8 cellular contexts compared by ENCODE assay signal in genomic region chr5:173017087-173017486, GRCh38. TPM values are rescaled to one million over a fixed set of nuclear protein-coding genes. Genes with fewer than 3 reads are reported as not detected.
DNase-seq lines count a peak whose midpoint lies in the region; ATAC-seq and TF ChIP-seq lines count a peak whose summit lies in the region.
"Not testable (repeated sequence)": the region's sequence is repeated elsewhere in the genome, so short reads cannot be mapped to it uniquely, and the experiment has no call there.

No MANE protein-coding gene starts in this region.

- H3K4me1 ChIP-seq in CD8-positive, alpha-beta T cell (ENCODE audit: insufficient read depth, low read length) = not testable (repeated sequence)
- H3K4me1 ChIP-seq in right cardiac atrium (ENCODE audit: control insufficient read depth, insufficient read depth, low read length) (peaks cover 12% of the 10 kb centered on the region), muscle layer of colon (ENCODE audit: insufficient read depth, low read length) (peaks cover 36% of the 10 kb centered on the region), gastrocnemius medialis (peaks cover 36 to 47% of the 10 kb centered on the region in 2 donors), thyroid gland (peaks cover 66 to 77% of the 10 kb centered on the region in 2 donors)

- intact Hi-C loops in CD8-positive, alpha-beta T cell (cut with DNase I, micrococcal nuclease); right cardiac atrium (cut with DNase I); gastrocnemius medialis (cut with DNase I; ENCODE audit: low total_unique reads): not testable (repeated sequence)
- intact Hi-C loops in thyroid gland (cut with DNase I) = loop anchor here (10.0 kb wide), 1 partner anchor 128 kb away; the partner anchor contains the start of gene BNIP1

- ATAC-seq in CD8-positive, alpha-beta T cell; T-cell (replicated peaks in 1 of 4); activated naive CD4-positive, alpha-beta T cell treated with anti-CD3 and anti-CD28 coated beads, Interleukin-2, amount 50 U/mL, for 72 hours; right cardiac atrium; gastrocnemius medialis: not testable (repeated sequence)

- not testable (repeated sequence) for H3K27me3 Mint-ChIP-seq in CD8-positive, alpha-beta T cell (ENCODE audit: low read depth); T-cell

- peak overlapping the region; percentile 76 for H3K27ac Mint-ChIP-seq in CD8-positive, alpha-beta T cell
- H3K27ac Mint-ChIP-seq in T-cell = peak overlapping the region; percentile 70 to 83
- peak overlapping the region; percentile 58 to 65 for H3K27ac Mint-ChIP-seq in activated naive CD4-positive, alpha-beta T cell treated with anti-CD3 and anti-CD28 coated beads, Interleukin-2, amount 50 U/mL, for 72 hours

- H3K36me3 Mint-ChIP-seq in CD8-positive, alpha-beta T cell = peaks cover 44% of the 10 kb centered on the region
- H3K36me3 Mint-ChIP-seq in T-cell = peaks cover 26% of the 10 kb centered on the region
- H3K36me3 Mint-ChIP-seq in activated naive CD4-positive, alpha-beta T cell treated with anti-CD3 and anti-CD28 coated beads, Interleukin-2, amount 50 U/mL, for 72 hours = peaks cover 0 to 34% of the 10 kb centered on the region in 2 donors

- 97% methylated on average over 15 of the region's 15 CpGs for WGBS in right cardiac atrium
- WGBS in thyroid gland, 2 donors = 90 to 96% methylated on average over 15 of the region's 15 CpGs

- peak in 1 of 7 experiments; percentile 13 for DNase-seq in CD8-positive, alpha-beta T cell
- not testable (repeated sequence) for DNase-seq in T-cell; activated naive CD4-positive, alpha-beta T cell treated with anti-CD3 and anti-CD28 coated beads, Interleukin-2, amount 50 U/mL, for 72 hours (ENCODE audit: low spot score in 2 of 2); right cardiac atrium; gastrocnemius medialis; thyroid gland
- DNase-seq in coronary artery (ENCODE audit: low spot score) = peak; percentile 22

- POLR2A ChIA-PET in CD8-positive, alpha-beta T cell (lab: Charles Lee) = interaction anchor here (2.1 kb wide), 1 partner anchor 19 kb away, joined by 9 read pairs; no protein-coding TSS in a partner anchor
- POLR2A ChIA-PET in T-cell (lab: Charles Lee) = interaction anchor here in 1 of 2 donors (1.2 kb wide), 1 partner anchor 92 kb away, joined by 3 read pairs; no protein-coding TSS in a partner anchor

- TF ChIP-seq CTCF in CD8-positive, alpha-beta T cell (IDR thresholded peaks at IDR 0.05); coronary artery (IDR thresholded peaks at IDR 0.05); gastrocnemius medialis (IDR thresholded peaks at IDR 0.05 in 4 of 5, conservative IDR thresholded peaks at IDR 0.05 in 1 of 5); thyroid gland (IDR thresholded peaks at IDR 0.05): not testable (repeated sequence)

- H3K4me1 Mint-ChIP-seq in CD8-positive, alpha-beta T cell (ENCODE audit: low read depth) = peaks cover 46% of the 10 kb centered on the region
- peaks cover 42 to 72% (median 58%) of the 10 kb centered on the region in 3 donors for H3K4me1 Mint-ChIP-seq in T-cell

- H3K9me3 ChIP-seq in CD8-positive, alpha-beta T cell (ENCODE audit: low read length); right cardiac atrium (ENCODE audit: control insufficient read depth, low read length); muscle layer of colon (ENCODE audit: low read length); gastrocnemius medialis; thyroid gland: not testable (repeated sequence)

- peak overlapping the region; percentile 0 for H3K9ac ChIP-seq in muscle layer of colon (ENCODE audit: low read length)

- not testable (repeated sequence) for H3K27ac ChIP-seq in CD8-positive, alpha-beta T cell (ENCODE audit: low read depth, low read length)
- H3K27ac ChIP-seq in coronary artery (peak overlapping the region; percentile 80 to 96), right cardiac atrium (ENCODE audit: low read length) (peak overlapping the region; percentile 60), muscle layer of colon (ENCODE audit: low read depth, low read length) (peak overlapping the region; percentile 45), gastrocnemius medialis (peak overlapping the region; percentile 72 to 85 (median 76)), thyroid gland (peak overlapping the region; percentile 88 to 99 (median 90))

- not testable (repeated sequence) for H3K4me3 Mint-ChIP-seq in CD8-positive, alpha-beta T cell; T-cell

- H3K4me3 ChIP-seq in CD8-positive, alpha-beta T cell (ENCODE audit: low read depth, low read length); right cardiac atrium (ENCODE audit: low read length); muscle layer of colon (ENCODE audit: low read depth in 1 of 2, low read length in 2 of 2); gastrocnemius medialis; thyroid gland (replicated peaks in 1 of 3): not testable (repeated sequence)
- peak overlapping the region; percentile 58 for H3K4me3 ChIP-seq in coronary artery

- in situ Hi-C loops in gastrocnemius medialis (cut with MboI; ENCODE audit: low sequenced_read_pairs in 4 of 4) = not testable (repeated sequence)

- CTCF ChIA-PET in CD8-positive, alpha-beta T cell (lab: Charles Lee) = interaction anchor here (0.7 kb wide), 1 partner anchor 16 kb away, joined by 3 read pairs; no protein-coding TSS in a partner anchor
- CTCF ChIA-PET in T-cell (lab: Charles Lee) = interaction anchor here in 1 of 2 donors (1.1 kb wide), 1 partner anchor 9 kb away, joined by 4 read pairs; no protein-coding TSS in a partner anchor

- not testable (repeated sequence) for H3K9me3 Mint-ChIP-seq in CD8-positive, alpha-beta T cell; T-cell; activated naive CD4-positive, alpha-beta T cell treated with anti-CD3 and anti-CD28 coated beads, Interleukin-2, amount 50 U/mL, for 72 hours

- not testable (repeated sequence) for TF ChIP-seq POLR2A in gastrocnemius medialis (IDR thresholded peaks at IDR 0.05); thyroid gland (IDR thresholded peaks at IDR 0.05)

- H3K27me3 ChIP-seq in CD8-positive, alpha-beta T cell (ENCODE audit: insufficient read depth, low read length); right cardiac atrium (ENCODE audit: control insufficient read depth, insufficient read depth); muscle layer of colon (ENCODE audit: control insufficient read depth in 1 of 2, insufficient read depth in 2 of 2, low read length in 2 of 2); gastrocnemius medialis; thyroid gland: not testable (repeated sequence)

- H3K36me3 ChIP-seq in CD8-positive, alpha-beta T cell (ENCODE audit: insufficient read depth, low read length) = peaks cover 12% of the 10 kb centered on the region
- H3K36me3 ChIP-seq in muscle layer of colon (ENCODE audit: insufficient read depth, low read length); thyroid gland: not testable (repeated sequence)
- peaks cover 0 to 14% of the 10 kb centered on the region in 2 donors for H3K36me3 ChIP-seq in gastrocnemius medialis

RNA-seq across cellular contexts. Expression of gene ATP6V0E1, which starts 33.5 kb away (rescaled TPM):
- total RNA-seq in CD8-positive, alpha-beta T cell = 10 to 100 TPM; 34.4 to 38.8 TPM
- total RNA-seq in T-cell = 100 to 1,000 TPM in 4 of 5 donors, 10 to 100 TPM in 1; 81.6 to 156 (median 132) TPM
- total RNA-seq in activated naive CD4-positive, alpha-beta T cell treated with anti-CD3 and anti-CD28 coated beads, Interleukin-2, amount 50 U/mL, for 72 hours = 10 to 100 TPM; 84.7 to 88.3 TPM
- 100 to 1,000 TPM; 200 to 243 (median 211) TPM for total RNA-seq in right cardiac atrium
- 350 TPM for polyA plus RNA-seq in right cardiac atrium
- total RNA-seq in gastrocnemius medialis = 100 to 1,000 TPM; 101 to 183 (median 164) TPM
- total RNA-seq in thyroid gland = 100 to 1,000 TPM; 170 to 254 (median 198) TPM

RNA-seq across cellular contexts. Expression of gene CREBRF, which starts 39.1 kb away (rescaled TPM):
- 10 to 100 TPM; 91.1 to 92.9 TPM for total RNA-seq in CD8-positive, alpha-beta T cell
- total RNA-seq in T-cell (10 to 100 TPM; 77.8 to 94.7 (median 89.7) TPM), right cardiac atrium (10 to 100 TPM; 14.7 to 29.7 (median 26.2) TPM), gastrocnemius medialis (10 to 100 TPM; 20.3 to 35.0 (median 25.5) TPM), thyroid gland (100 to 1,000 TPM in 1 of 4 donors, 10 to 100 TPM in 3; 47.7 to 125 (median 77.3) TPM)
- total RNA-seq in activated naive CD4-positive, alpha-beta T cell treated with anti-CD3 and anti-CD28 coated beads, Interleukin-2, amount 50 U/mL, for 72 hours = 10 to 100 TPM; 12.7 to 39.6 TPM
- polyA plus RNA-seq in right cardiac atrium = 6.9 TPM

RNA-seq across cellular contexts. Expression of gene RPL26L1, which starts 57.9 kb away (rescaled TPM):
- 10 to 100 TPM; 12.0 to 12.7 TPM for total RNA-seq in CD8-positive, alpha-beta T cell
- total RNA-seq in T-cell (10 to 100 TPM; 13.7 to 16.4 (median 14.0) TPM), right cardiac atrium (10 to 100 TPM; 20.2 to 28.9 (median 25.3) TPM), gastrocnemius medialis (10 to 100 TPM; 24.8 to 50.4 (median 41.5) TPM), thyroid gland (10 to 100 TPM; 27.2 to 46.7 (median 42.9) TPM)
- 10 to 100 TPM; 53.5 to 61.6 TPM for total RNA-seq in activated naive CD4-positive, alpha-beta T cell treated with anti-CD3 and anti-CD28 coated beads, Interleukin-2, amount 50 U/mL, for 72 hours
- 58.8 TPM for polyA plus RNA-seq in right cardiac atrium
